ENCODE assay signal across 1 cellular context in the genomic region with DNA sequence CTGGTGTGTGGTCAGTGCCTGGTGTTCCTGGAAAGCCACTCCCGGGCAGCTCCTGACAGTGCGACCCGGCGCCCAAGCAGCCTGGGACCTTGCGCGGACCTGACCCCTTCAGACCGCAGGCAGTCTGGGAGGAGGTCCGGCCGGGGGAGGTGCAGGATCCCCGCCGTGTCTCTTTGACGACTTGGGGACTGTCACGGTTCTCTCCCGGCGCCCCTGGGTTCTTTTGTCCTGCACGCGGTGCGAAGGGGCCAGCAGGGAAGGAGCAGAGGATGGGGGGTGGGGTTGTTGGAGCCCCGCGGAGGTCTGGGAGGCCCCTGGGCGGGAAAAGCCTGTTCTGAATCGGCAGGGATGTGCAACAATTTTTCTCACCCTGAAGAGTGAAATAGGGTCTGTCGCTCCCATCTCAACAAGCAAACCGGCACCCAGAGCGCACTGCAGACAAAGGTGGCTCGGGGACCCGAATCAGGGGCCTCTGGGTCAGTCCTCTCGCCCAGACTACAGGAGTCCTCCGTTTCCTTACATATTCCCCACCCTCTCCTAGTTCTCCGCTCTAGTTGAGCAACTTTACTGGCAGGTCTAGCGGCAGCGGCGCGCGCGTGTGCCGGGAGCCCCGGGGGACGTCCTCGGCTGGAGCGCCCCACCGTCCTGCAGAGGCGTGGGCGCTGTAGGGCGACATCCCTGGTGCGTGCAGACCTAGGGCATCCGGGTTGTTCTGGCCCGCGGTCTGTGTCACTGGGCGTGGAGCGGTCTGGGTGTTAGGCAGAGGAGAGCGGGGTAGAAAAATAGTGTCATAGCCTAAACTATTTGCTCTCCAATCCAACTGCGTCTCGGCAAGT.
TF ChIP-seq lines count a peak whose summit lies in the region.

No MANE protein-coding gene starts in this region.

TF ChIP-seq in HepG2, 621 proteins besides CTCF, POLR2A, EP300 and RAD21 (continued from another document and continues in another):
- TF ChIP-seq, protein P1, sequence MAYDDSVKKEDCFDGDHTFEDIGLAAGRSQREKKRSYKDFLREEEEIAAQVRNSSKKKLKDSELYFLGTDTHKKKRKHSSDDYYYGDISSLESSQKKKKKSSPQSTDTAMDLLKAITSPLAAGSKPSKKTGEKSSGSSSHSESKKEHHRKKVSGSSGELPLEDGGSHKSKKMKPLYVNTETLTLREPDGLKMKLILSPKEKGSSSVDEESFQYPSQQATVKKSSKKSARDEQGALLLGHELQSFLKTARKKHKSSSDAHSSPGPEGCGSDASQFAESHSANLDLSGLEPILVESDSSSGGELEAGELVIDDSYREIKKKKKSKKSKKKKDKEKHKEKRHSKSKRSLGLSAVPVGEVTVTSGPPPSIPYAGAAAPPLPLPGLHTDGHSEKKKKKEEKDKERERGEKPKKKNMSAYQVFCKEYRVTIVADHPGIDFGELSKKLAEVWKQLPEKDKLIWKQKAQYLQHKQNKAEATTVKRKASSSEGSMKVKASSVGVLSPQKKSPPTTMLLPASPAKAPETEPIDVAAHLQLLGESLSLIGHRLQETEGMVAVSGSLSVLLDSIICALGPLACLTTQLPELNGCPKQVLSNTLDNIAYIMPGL (CRISPR knock-in tag; IDR thresholded peaks at IDR 0.05; ENCODE audit: borderline replicate concordance in 1 of 2, low read depth in 1 of 2): no peak
- TF ChIP-seq, protein P2, sequence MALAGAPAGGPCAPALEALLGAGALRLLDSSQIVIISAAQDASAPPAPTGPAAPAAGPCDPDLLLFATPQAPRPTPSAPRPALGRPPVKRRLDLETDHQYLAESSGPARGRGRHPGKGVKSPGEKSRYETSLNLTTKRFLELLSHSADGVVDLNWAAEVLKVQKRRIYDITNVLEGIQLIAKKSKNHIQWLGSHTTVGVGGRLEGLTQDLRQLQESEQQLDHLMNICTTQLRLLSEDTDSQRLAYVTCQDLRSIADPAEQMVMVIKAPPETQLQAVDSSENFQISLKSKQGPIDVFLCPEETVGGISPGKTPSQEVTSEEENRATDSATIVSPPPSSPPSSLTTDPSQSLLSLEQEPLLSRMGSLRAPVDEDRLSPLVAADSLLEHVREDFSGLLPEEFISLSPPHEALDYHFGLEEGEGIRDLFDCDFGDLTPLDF (CRISPR knock-in tag; IDR thresholded peaks at IDR 0.05): no peak
- TF ChIP-seq, protein P3, sequence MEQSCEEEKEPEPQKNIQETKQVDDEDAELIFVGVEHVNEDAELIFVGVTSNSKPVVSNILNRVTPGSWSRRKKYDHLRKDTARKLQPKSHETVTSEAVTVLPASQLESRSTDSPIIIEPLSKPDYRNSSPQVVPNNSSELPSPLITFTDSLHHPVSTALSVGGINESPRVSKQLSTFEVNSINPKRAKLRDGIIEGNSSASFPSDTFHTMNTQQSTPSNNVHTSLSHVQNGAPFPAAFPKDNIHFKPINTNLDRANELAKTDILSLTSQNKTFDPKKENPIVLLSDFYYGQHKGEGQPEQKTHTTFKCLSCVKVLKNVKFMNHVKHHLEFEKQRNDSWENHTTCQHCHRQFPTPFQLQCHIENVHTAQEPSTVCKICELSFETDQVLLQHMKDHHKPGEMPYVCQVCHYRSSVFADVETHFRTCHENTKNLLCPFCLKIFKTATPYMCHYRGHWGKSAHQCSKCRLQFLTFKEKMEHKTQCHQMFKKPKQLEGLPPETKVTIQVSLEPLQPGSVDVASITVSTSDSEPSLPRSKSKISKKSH (CRISPR knock-in tag; IDR thresholded peaks at IDR 0.05; ENCODE audit: borderline replicate concordance): no peak
- TF ChIP-seq KLF13 (CRISPR knock-in tag; IDR thresholded peaks at IDR 0.05): no peak
- no peak for TF ChIP-seq ARHGAP35 (CRISPR knock-in tag; IDR thresholded peaks at IDR 0.05; ENCODE audit: borderline replicate concordance)
- peak; percentile 69 for TF ChIP-seq RBFOX2 (IDR thresholded peaks at IDR 0.05; ENCODE audit: low read depth, low read length)
- TF ChIP-seq, protein P4, sequence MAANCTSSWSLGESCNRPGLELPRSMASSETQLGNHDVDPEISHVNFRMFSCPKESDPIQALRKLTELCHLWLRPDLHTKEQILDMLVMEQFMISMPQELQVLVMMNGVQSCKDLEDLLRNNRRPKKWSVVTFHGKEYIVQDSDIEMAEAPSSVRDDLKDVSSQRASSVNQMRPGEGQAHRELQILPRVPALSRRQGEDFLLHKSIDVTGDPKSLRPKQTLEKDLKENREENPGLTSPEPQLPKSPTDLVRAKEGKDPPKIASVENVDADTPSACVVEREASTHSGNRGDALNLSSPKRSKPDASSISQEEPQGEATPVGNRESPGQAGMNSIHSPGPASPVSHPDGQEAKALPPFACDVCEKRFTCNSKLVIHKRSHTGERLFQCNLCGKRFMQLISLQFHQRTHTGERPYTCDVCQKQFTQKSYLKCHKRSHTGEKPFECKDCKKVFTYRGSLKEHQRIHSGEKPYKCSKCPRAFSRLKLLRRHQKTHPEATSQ (CRISPR knock-in tag; IDR thresholded peaks at IDR 0.05; ENCODE audit: borderline replicate concordance): no peak
- no peak for TF ChIP-seq SUZ12 (IDR thresholded peaks at IDR 0.05; ENCODE audit: low read depth, low read length)
- TF ChIP-seq, protein P5, sequence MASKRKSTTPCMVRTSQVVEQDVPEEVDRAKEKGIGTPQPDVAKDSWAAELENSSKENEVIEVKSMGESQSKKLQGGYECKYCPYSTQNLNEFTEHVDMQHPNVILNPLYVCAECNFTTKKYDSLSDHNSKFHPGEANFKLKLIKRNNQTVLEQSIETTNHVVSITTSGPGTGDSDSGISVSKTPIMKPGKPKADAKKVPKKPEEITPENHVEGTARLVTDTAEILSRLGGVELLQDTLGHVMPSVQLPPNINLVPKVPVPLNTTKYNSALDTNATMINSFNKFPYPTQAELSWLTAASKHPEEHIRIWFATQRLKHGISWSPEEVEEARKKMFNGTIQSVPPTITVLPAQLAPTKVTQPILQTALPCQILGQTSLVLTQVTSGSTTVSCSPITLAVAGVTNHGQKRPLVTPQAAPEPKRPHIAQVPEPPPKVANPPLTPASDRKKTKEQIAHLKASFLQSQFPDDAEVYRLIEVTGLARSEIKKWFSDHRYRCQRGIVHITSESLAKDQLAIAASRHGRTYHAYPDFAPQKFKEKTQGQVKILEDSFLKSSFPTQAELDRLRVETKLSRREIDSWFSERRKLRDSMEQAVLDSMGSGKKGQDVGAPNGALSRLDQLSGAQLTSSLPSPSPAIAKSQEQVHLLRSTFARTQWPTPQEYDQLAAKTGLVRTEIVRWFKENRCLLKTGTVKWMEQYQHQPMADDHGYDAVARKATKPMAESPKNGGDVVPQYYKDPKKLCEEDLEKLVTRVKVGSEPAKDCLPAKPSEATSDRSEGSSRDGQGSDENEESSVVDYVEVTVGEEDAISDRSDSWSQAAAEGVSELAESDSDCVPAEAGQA (IDR thresholded peaks at IDR 0.05; ENCODE audit: low read depth): no peak
- TF ChIP-seq, protein P5 (CRISPR knock-in tag; IDR thresholded peaks at IDR 0.05; ENCODE audit: borderline replicate concordance): no peak
- TF ChIP-seq, protein P6, sequence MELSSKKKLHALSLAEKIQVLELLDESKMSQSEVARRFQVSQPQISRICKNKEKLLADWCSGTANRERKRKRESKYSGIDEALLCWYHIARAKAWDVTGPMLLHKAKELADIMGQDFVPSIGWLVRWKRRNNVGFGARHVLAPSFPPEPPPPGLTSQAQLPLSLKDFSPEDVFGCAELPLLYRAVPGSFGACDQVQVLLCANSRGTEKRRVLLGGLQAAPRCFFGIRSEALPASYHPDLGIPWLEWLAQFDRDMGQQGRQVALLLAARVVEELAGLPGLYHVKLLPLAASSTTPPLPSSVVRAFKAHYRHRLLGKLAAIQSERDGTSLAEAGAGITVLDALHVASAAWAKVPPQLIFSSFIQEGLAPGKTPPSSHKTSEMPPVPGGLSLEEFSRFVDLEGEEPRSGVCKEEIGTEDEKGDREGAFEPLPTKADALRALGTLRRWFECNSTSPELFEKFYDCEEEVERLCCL (CRISPR knock-in tag; IDR thresholded peaks at IDR 0.05; ENCODE audit: borderline replicate concordance): no peak
- TF ChIP-seq, protein P7, sequence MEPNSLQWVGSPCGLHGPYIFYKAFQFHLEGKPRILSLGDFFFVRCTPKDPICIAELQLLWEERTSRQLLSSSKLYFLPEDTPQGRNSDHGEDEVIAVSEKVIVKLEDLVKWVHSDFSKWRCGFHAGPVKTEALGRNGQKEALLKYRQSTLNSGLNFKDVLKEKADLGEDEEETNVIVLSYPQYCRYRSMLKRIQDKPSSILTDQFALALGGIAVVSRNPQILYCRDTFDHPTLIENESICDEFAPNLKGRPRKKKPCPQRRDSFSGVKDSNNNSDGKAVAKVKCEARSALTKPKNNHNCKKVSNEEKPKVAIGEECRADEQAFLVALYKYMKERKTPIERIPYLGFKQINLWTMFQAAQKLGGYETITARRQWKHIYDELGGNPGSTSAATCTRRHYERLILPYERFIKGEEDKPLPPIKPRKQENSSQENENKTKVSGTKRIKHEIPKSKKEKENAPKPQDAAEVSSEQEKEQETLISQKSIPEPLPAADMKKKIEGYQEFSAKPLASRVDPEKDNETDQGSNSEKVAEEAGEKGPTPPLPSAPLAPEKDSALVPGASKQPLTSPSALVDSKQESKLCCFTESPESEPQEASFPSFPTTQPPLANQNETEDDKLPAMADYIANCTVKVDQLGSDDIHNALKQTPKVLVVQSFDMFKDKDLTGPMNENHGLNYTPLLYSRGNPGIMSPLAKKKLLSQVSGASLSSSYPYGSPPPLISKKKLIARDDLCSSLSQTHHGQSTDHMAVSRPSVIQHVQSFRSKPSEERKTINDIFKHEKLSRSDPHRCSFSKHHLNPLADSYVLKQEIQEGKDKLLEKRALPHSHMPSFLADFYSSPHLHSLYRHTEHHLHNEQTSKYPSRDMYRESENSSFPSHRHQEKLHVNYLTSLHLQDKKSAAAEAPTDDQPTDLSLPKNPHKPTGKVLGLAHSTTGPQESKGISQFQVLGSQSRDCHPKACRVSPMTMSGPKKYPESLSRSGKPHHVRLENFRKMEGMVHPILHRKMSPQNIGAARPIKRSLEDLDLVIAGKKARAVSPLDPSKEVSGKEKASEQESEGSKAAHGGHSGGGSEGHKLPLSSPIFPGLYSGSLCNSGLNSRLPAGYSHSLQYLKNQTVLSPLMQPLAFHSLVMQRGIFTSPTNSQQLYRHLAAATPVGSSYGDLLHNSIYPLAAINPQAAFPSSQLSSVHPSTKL (CRISPR knock-in tag; IDR thresholded peaks at IDR 0.05): 0 out of 2 replicates have a peak, but pooled peaks have one; percentile 3
- no peak for TF ChIP-seq RBM39 (IDR thresholded peaks at IDR 0.05; ENCODE audit: low read depth, low read length, poor library complexity, severe bottlenecking)
- no peak for TF ChIP-seq NRL (CRISPR knock-in tag; IDR thresholded peaks at IDR 0.05; ENCODE audit: borderline replicate concordance)
- no peak for TF ChIP-seq ETV6 (CRISPR knock-in tag; conservative IDR thresholded peaks at IDR 0.05)
- no peak for TF ChIP-seq SALL1 (CRISPR knock-in tag; IDR thresholded peaks at IDR 0.05)
- TF ChIP-seq ZBTB42 (CRISPR knock-in tag; IDR thresholded peaks at IDR 0.05): no peak
- TF ChIP-seq HIVEP1 (CRISPR knock-in tag; IDR thresholded peaks at IDR 0.05): no peak
- peak; percentile 54 for TF ChIP-seq AGO2 (optimal IDR thresholded peaks at IDR 0.05; ENCODE audit: low read depth, low read length)
- no peak for TF ChIP-seq FOXK2 (IDR thresholded peaks at IDR 0.05)
- TF ChIP-seq, protein P8, sequence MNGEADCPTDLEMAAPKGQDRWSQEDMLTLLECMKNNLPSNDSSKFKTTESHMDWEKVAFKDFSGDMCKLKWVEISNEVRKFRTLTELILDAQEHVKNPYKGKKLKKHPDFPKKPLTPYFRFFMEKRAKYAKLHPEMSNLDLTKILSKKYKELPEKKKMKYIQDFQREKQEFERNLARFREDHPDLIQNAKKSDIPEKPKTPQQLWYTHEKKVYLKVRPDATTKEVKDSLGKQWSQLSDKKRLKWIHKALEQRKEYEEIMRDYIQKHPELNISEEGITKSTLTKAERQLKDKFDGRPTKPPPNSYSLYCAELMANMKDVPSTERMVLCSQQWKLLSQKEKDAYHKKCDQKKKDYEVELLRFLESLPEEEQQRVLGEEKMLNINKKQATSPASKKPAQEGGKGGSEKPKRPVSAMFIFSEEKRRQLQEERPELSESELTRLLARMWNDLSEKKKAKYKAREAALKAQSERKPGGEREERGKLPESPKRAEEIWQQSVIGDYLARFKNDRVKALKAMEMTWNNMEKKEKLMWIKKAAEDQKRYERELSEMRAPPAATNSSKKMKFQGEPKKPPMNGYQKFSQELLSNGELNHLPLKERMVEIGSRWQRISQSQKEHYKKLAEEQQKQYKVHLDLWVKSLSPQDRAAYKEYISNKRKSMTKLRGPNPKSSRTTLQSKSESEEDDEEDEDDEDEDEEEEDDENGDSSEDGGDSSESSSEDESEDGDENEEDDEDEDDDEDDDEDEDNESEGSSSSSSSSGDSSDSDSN (CRISPR knock-in tag; IDR thresholded peaks at IDR 0.05): peak; percentile 16; the same call in 1 of the 2 replicates
- TF ChIP-seq ZNF816 (CRISPR knock-in tag; IDR thresholded peaks at IDR 0.05; ENCODE audit: borderline replicate concordance): no peak
- TF ChIP-seq NCOA1 (CRISPR knock-in tag; IDR thresholded peaks at IDR 0.05): no peak
- TF ChIP-seq ZFP36L2 (CRISPR knock-in tag; IDR thresholded peaks at IDR 0.05): no peak
- TF ChIP-seq ZNF292 (CRISPR knock-in tag; IDR thresholded peaks at IDR 0.05; ENCODE audit: borderline replicate concordance, low read depth): no peak
- TF ChIP-seq FOXA3 (CRISPR knock-in tag; IDR thresholded peaks at IDR 0.05): no peak
- no peak for TF ChIP-seq ZFP36L1 (CRISPR knock-in tag; IDR thresholded peaks at IDR 0.05)
- TF ChIP-seq ZNF33A (CRISPR knock-in tag; IDR thresholded peaks at IDR 0.05; ENCODE audit: borderline replicate concordance): no peak
- TF ChIP-seq ZFX (CRISPR knock-in tag; IDR thresholded peaks at IDR 0.05; ENCODE audit: low read depth): no peak
- no peak for TF ChIP-seq TAF15 (IDR thresholded peaks at IDR 0.05; ENCODE audit: low read depth, low read length, poor library complexity, severe bottlenecking)
- no peak for TF ChIP-seq YEATS2 (CRISPR knock-in tag; IDR thresholded peaks at IDR 0.05; ENCODE audit: borderline replicate concordance)
- TF ChIP-seq ZNF317 (CRISPR knock-in tag; IDR thresholded peaks at IDR 0.05): no peak
- TF ChIP-seq CEBPG (CRISPR knock-in tag; IDR thresholded peaks at IDR 0.05): no peak
- TF ChIP-seq ZNF432 (CRISPR knock-in tag; IDR thresholded peaks at IDR 0.05; ENCODE audit: borderline replicate concordance): no peak
- TF ChIP-seq ZC3H13 (CRISPR knock-in tag; IDR thresholded peaks at IDR 0.05): no peak
- no peak for TF ChIP-seq RCOR2 (CRISPR knock-in tag; IDR thresholded peaks at IDR 0.05)
- TF ChIP-seq, protein P9, sequence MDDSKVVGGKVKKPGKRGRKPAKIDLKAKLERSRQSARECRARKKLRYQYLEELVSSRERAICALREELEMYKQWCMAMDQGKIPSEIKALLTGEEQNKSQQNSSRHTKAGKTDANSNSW (CRISPR knock-in tag; IDR thresholded peaks at IDR 0.05; ENCODE audit: borderline replicate concordance): no peak
